ENCODE assay signal across 25 cellular contexts in the genomic region with DNA sequence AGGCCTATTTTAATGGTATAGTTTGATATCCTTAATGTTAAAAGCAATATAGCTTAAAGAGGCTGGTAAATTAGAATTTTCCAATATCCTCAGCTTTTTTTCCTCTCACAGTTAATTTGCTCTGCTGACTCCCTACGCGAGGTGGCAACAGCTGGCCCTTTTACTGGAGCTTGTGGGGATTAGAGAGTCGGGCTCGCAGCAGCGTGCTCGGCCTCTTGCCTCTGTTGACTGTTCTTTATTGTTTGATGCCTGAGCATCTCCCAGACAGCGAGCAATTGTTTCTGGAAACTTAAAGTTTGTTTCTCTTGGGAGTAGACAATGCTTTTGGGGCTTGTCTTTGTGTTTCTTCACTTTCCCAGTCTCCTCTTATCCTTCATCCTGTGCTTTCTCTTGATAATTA.
DNase-seq lines count a peak whose midpoint lies in the region; ATAC-seq and TF ChIP-seq lines count a peak whose summit lies in the region.
"Had no signal": no experiment of that assay in that cellular context is flagged by ENCODE, and none has a peak within 500 bp of the region (broad histone marks: within the 10 kb centered on the region; RNA-seq: fewer than 3 reads in every experiment).

No MANE protein-coding gene starts in this region.

- H3K36me3 Mint-ChIP-seq in GM23338 (ENCODE audit: low read depth) (peaks cover 11% of the 10 kb centered on the region), progenitor cell of endocrine pancreas (ENCODE audit: insufficient read depth) (peaks cover 19% of the 10 kb centered on the region)

- H4K20me1 ChIP-seq in GM23338 (replicated peaks; ENCODE audit: insufficient read depth): no peaks in the 10 kb centered on the region

- H3K27me3 Mint-ChIP-seq in GM23338 (ENCODE audit: insufficient read depth, low read depth, poor library complexity): peaks cover 1% of the 10 kb centered on the region
- H3K27me3 Mint-ChIP-seq in progenitor cell of endocrine pancreas: no peaks in the 10 kb centered on the region
- H3K27me3 Mint-ChIP-seq: activated CD8-positive, alpha-beta T cell treated with anti-CD3 and anti-CD28 coated beads for 36 hours; activated T-cell treated with anti-CD3 and anti-CD28 coated beads, Interleukin-2, amount 50 U/mL, for 24 hours; CD4-positive, alpha-beta memory T cell; effector memory CD8-positive, alpha-beta T cell; naive thymus-derived CD4-positive, alpha-beta T cell had no signal

- no peaks in the 10 kb centered on the region; the same call in 1 of the 2 replicates for H3K36me3 ChIP-seq in GM23338 (ENCODE audit: insufficient read depth)

- H3K4me3 ChIP-seq in GM23338: no peak overlapping the region
- H3K4me3 ChIP-seq: heart left ventricle, psoas muscle had no signal

- H3K27ac Mint-ChIP-seq in GM23338: no peak overlapping the region
- H3K27ac Mint-ChIP-seq in progenitor cell of endocrine pancreas: no peak overlapping the region
- H3K27ac Mint-ChIP-seq: activated CD8-positive, alpha-beta T cell treated with anti-CD3 and anti-CD28 coated beads for 36 hours; activated T-cell treated with anti-CD3 and anti-CD28 coated beads, Interleukin-2, amount 50 U/mL, for 24 hours; CD4-positive, alpha-beta memory T cell; effector memory CD8-positive, alpha-beta T cell; naive thymus-derived CD4-positive, alpha-beta T cell had no signal

- H3K4me1 Mint-ChIP-seq in GM23338 (no peaks in the 10 kb centered on the region), progenitor cell of endocrine pancreas (ENCODE audit: low read depth) (peaks cover 11% of the 10 kb centered on the region)

- no peak overlapping the region for H2AFZ ChIP-seq in GM23338

- no peaks in the 10 kb centered on the region for H3K27me3 ChIP-seq in GM23338 (ENCODE audit: insufficient read depth)
- H3K27me3 ChIP-seq: heart left ventricle had no signal

- intact Hi-C loops in sciatic nerve (cut with DNase I): no loop called here

- H3F3A ChIP-seq in GM23338 (replicated peaks; ENCODE audit: low read depth): no peaks in the 10 kb centered on the region

- H3K27ac ChIP-seq in GM23338 (ENCODE audit: low read depth): no peak overlapping the region
- H3K27ac ChIP-seq: heart left ventricle, psoas muscle had no signal

- ATAC-seq in GM23338: peak; percentile 56
- no peak for ATAC-seq in sciatic nerve
- ATAC-seq: activated CD8-positive, alpha-beta T cell treated with anti-CD3 and anti-CD28 coated beads for 36 hours; effector memory CD8-positive, alpha-beta T cell; heart left ventricle; naive thymus-derived CD4-positive, alpha-beta T cell; psoas muscle had no signal

- no peaks in the 10 kb centered on the region for H3K4me1 ChIP-seq in GM23338 (ENCODE audit: insufficient read depth)
- H3K4me1 ChIP-seq: heart left ventricle, psoas muscle had no signal

- no peak for DNase-seq in GM23338 (ENCODE audit: low spot score)
- DNase-seq in amygdala (lab: John Stamatoyannopoulos, UW): peak in 35 of 56 donors; percentile 0 to 62 (median 20)
- peak in 27 of 51 donors; percentile 0 to 61 (median 21) for DNase-seq in hypothalamus (lab: John Stamatoyannopoulos, UW)
- no peak for DNase-seq in progenitor cell of endocrine pancreas (ENCODE audit: low spot score, unreplicated experiment)
- no peak for DNase-seq in KG1 (lab: John Stamatoyannopoulos, UW)
- DNase-seq in HK-2 (ENCODE audit: unreplicated experiment): no peak
- DNase-seq in stimulated activated CD4-positive, alpha-beta T cell treated with anti-CD3 and anti-CD28 coated beads, Interleukin-4, amount 100 ng/mL, for 4 hours: no peak
- DNase-seq in sciatic nerve (ENCODE audit: low spot score): no peak
- DNase-seq: activated CD4-positive, CD25-positive, alpha-beta regulatory T cell; activated CD8-positive, alpha-beta T cell treated with anti-CD3 and anti-CD28 coated beads for 36 hours; activated naive CD4-positive, alpha-beta T cell treated with Interleukin-2 at 50 U/mL for 16 hours; activated T-cell treated with anti-CD3 and anti-CD28 coated beads, Interleukin-2, amount 50 U/mL, for 24 hours; CD4-positive, alpha-beta memory T cell; DMS79 treated with DMSO at 0.1 percent for 48 hours; effector memory CD8-positive, alpha-beta T cell; heart left ventricle; kidney; mammary epithelial cell; naive thymus-derived CD4-positive, alpha-beta T cell; NCI-H1048; NCI-H2029; NCI-H526; psoas muscle; SIG-M5; T-helper 2 cell had no signal

- H3K9me3 Mint-ChIP-seq in GM23338 (no peaks in the 10 kb centered on the region), progenitor cell of endocrine pancreas (ENCODE audit: low read depth) (no peaks in the 10 kb centered on the region)
- H3K9me3 Mint-ChIP-seq: activated CD8-positive, alpha-beta T cell treated with anti-CD3 and anti-CD28 coated beads for 36 hours; activated T-cell treated with anti-CD3 and anti-CD28 coated beads, Interleukin-2, amount 50 U/mL, for 24 hours; CD4-positive, alpha-beta memory T cell; effector memory CD8-positive, alpha-beta T cell; naive thymus-derived CD4-positive, alpha-beta T cell had no signal

- H3K4me3 Mint-ChIP-seq in GM23338 (no peak overlapping the region), progenitor cell of endocrine pancreas (ENCODE audit: low read depth) (no peak overlapping the region)
- H3K4me3 Mint-ChIP-seq: activated CD8-positive, alpha-beta T cell treated with anti-CD3 and anti-CD28 coated beads for 36 hours; activated T-cell treated with anti-CD3 and anti-CD28 coated beads, Interleukin-2, amount 50 U/mL, for 24 hours; CD4-positive, alpha-beta memory T cell; effector memory CD8-positive, alpha-beta T cell; naive thymus-derived CD4-positive, alpha-beta T cell had no signal

- no peaks in the 10 kb centered on the region; the same call in 1 of the 2 replicates for H3K79me2 ChIP-seq in GM23338 (replicated peaks; ENCODE audit: insufficient read depth)

- TF ChIP-seq CTCF in GM23338 (conservative IDR thresholded peaks at IDR 0.05; ENCODE audit: low read depth in 2 of 2) (no peak), progenitor cell of endocrine pancreas (IDR thresholded peaks at IDR 0.05; ENCODE audit: unreplicated experiment) (peak; percentile 42)

- H3K4me2 ChIP-seq in GM23338: no peak overlapping the region

- no peaks in the 10 kb centered on the region for H3K9me2 ChIP-seq in GM23338 (ENCODE audit: insufficient read depth)

TF ChIP-seq in GM23338, 12 proteins besides CTCF, POLR2A, EP300 and RAD21 (continues in another document):
- no peak for TF ChIP-seq STAT1 (IDR thresholded peaks at IDR 0.05; ENCODE audit: unreplicated experiment)
- TF ChIP-seq, protein P1, sequence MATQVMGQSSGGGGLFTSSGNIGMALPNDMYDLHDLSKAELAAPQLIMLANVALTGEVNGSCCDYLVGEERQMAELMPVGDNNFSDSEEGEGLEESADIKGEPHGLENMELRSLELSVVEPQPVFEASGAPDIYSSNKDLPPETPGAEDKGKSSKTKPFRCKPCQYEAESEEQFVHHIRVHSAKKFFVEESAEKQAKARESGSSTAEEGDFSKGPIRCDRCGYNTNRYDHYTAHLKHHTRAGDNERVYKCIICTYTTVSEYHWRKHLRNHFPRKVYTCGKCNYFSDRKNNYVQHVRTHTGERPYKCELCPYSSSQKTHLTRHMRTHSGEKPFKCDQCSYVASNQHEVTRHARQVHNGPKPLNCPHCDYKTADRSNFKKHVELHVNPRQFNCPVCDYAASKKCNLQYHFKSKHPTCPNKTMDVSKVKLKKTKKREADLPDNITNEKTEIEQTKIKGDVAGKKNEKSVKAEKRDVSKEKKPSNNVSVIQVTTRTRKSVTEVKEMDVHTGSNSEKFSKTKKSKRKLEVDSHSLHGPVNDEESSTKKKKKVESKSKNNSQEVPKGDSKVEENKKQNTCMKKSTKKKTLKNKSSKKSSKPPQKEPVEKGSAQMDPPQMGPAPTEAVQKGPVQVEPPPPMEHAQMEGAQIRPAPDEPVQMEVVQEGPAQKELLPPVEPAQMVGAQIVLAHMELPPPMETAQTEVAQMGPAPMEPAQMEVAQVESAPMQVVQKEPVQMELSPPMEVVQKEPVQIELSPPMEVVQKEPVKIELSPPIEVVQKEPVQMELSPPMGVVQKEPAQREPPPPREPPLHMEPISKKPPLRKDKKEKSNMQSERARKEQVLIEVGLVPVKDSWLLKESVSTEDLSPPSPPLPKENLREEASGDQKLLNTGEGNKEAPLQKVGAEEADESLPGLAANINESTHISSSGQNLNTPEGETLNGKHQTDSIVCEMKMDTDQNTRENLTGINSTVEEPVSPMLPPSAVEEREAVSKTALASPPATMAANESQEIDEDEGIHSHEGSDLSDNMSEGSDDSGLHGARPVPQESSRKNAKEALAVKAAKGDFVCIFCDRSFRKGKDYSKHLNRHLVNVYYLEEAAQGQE (IDR thresholded peaks at IDR 0.05; ENCODE audit: unreplicated experiment): no peak
- no peak for TF ChIP-seq CREB1 (CRISPR knock-in tag; IDR thresholded peaks at IDR 0.05; ENCODE audit: low read depth)
- TF ChIP-seq POLR2AphosphoS5 (IDR thresholded peaks at IDR 0.05; ENCODE audit: low read depth): no peak
- TF ChIP-seq ZNF114 (CRISPR knock-in tag; IDR thresholded peaks at IDR 0.05): no peak
- TF ChIP-seq, protein P2, sequence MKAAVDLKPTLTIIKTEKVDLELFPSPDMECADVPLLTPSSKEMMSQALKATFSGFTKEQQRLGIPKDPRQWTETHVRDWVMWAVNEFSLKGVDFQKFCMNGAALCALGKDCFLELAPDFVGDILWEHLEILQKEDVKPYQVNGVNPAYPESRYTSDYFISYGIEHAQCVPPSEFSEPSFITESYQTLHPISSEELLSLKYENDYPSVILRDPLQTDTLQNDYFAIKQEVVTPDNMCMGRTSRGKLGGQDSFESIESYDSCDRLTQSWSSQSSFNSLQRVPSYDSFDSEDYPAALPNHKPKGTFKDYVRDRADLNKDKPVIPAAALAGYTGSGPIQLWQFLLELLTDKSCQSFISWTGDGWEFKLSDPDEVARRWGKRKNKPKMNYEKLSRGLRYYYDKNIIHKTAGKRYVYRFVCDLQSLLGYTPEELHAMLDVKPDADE (IDR thresholded peaks at IDR 0.05): no peak
- no peak for TF ChIP-seq EZH2 (IDR thresholded peaks at IDR 0.05; ENCODE audit: low read depth, unreplicated experiment)
- TF ChIP-seq EZH2phosphoT487 (IDR thresholded peaks at IDR 0.05; ENCODE audit: unreplicated experiment): no peak
- TF ChIP-seq NANOG (IDR thresholded peaks at IDR 0.05; ENCODE audit: borderline replicate concordance): no peak
- no peak for TF ChIP-seq ZNF331 (CRISPR knock-in tag; IDR thresholded peaks at IDR 0.05; ENCODE audit: low read depth)

Comparison
In these comparisons a context has a peak if more than half of its experiments do, and no peak if none do; other contexts are left out.
1. DNase-seq: peak in amygdala (35 of 56) and hypothalamus (27 of 51); none in GM23338 (single experiment), progenitor cell of endocrine pancreas (single experiment), KG1 (single experiment), HK-2 (single experiment), stimulated activated CD4-positive, alpha-beta T cell treated with anti-CD3 and anti-CD28 coated beads, Interleukin-4, amount 100 ng/mL, for 4 hours (0 of 2) and sciatic nerve (single experiment).